22 cellular contexts compared by ENCODE assay signal in the genomic region with DNA sequence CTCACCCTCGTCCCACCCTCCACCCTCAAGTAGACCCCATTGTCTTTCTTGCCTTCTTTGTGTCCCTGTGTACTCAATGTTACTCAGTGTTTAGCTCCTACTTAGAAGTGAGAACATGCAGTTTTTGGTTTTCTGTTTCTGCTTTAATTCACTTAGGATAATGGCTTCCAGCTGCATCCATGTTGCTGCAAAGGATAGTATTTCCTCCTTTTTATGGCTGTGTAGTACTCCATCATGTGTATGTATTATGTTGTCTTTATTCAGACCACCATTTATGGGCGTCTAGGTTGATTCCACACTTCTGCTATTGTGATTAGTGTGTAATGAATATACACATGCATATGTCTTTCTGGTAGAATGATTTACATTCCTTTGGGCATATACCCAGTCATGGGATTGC.
DNase-seq lines count a peak whose midpoint lies in the region; ATAC-seq, FAIRE-seq and TF ChIP-seq lines count a peak whose summit lies in the region.
"Had no signal": no experiment of that assay in that cellular context is flagged by ENCODE, and none has a peak within 500 bp of the region (broad histone marks: within the 10 kb centered on the region; RNA-seq: fewer than 3 reads in every experiment).

No MANE protein-coding gene starts in this region.

- TF ChIP-seq POLR2A in K562 (conservative IDR thresholded peaks at IDR 0.05) (no peak), gastrocnemius medialis (IDR thresholded peaks at IDR 0.05) (no peak)

- no peak for FAIRE-seq in K562 (lab: Jason Lieb, UNC)
- FAIRE-seq: A204.1, G401.6, H1 had no signal

- DNase-seq in activated naive CD4-positive, alpha-beta T cell treated with anti-CD3 and anti-CD28 coated beads for 36 hours: no peak
- DNase-seq in K562 (ENCODE audit: extremely low read depth in 1 of 4, low spot score in 3 of 4) (no peak), gastrocnemius medialis (no peak), NCI-H1436 treated with DMSO at 0.1 percent for 48 hours (lab: John Stamatoyannopoulos, UW) (no peak)
- no peak for DNase-seq in effector CD8-positive, alpha-beta T cell (lab: John Stamatoyannopoulos, UW)
- DNase-seq in activated CD4-positive, alpha-beta T cell treated with anti-CD3 and anti-CD28 coated beads, Interleukin-2, amount 50 U/mL, for 1 hour: no peak
- DNase-seq: Caco-2; CD4-positive, CD25-positive, alpha-beta regulatory T cell; CD8-positive, alpha-beta T cell; DMS153; DND-41; GM23248; H7; HCEC 1CT had no signal

- H3K9me3 Mint-ChIP-seq in activated naive CD4-positive, alpha-beta T cell treated with anti-CD3 and anti-CD28 coated beads, Interleukin-2, amount 50 U/mL, for 24 hours: no peaks in the 10 kb centered on the region
- H3K9me3 Mint-ChIP-seq in activated naive CD4-positive, alpha-beta T cell treated with anti-CD3 and anti-CD28 coated beads for 36 hours: no peaks in the 10 kb centered on the region
- H3K9me3 Mint-ChIP-seq: CD8-positive, alpha-beta T cell had no signal

- H3K36me3 ChIP-seq in K562 (ENCODE audit: control insufficient read depth, insufficient read depth, low read length) (peaks cover 9% of the 10 kb centered on the region; the same call in 1 of the 3 replicates), gastrocnemius medialis (peaks cover 0 to 9% of the 10 kb centered on the region in 2 donors)

- H3K36me3 Mint-ChIP-seq in activated naive CD4-positive, alpha-beta T cell treated with anti-CD3 and anti-CD28 coated beads, Interleukin-2, amount 50 U/mL, for 24 hours: peaks cover 16% of the 10 kb centered on the region
- H3K36me3 Mint-ChIP-seq in activated naive CD4-positive, alpha-beta T cell treated with anti-CD3 and anti-CD28 coated beads for 36 hours (ENCODE audit: low read depth): peaks cover 17% of the 10 kb centered on the region

- H3K27ac ChIP-seq in K562 (ENCODE audit: extremely low read depth, low read depth, low read length) (no peak overlapping the region), gastrocnemius medialis (peak overlapping the region; percentile 68 to 77 (median 71))
- H3K27ac ChIP-seq: 22Rv1, BLaER1, C4-2B had no signal

- in situ Hi-C loops in K562 (cut with MboI): no loop called here
- in situ Hi-C loops in gastrocnemius medialis (cut with MboI; ENCODE audit: low sequenced_read_pairs in 4 of 4): no loop called here

- no peak for TF ChIP-seq CTCF in K562 (IDR thresholded peaks at IDR 0.05 in 2 of 3, conservative IDR thresholded peaks at IDR 0.05 in 1 of 3; ENCODE audit: insufficient read depth in 2 of 3, low read depth in 1 of 3, low read length in 3 of 3)
- TF ChIP-seq CTCF in gastrocnemius medialis (IDR thresholded peaks at IDR 0.05 in 4 of 5, conservative IDR thresholded peaks at IDR 0.05 in 1 of 5): no peak

- peak overlapping the region; percentile 52 for H3K27ac Mint-ChIP-seq in activated naive CD4-positive, alpha-beta T cell treated with anti-CD3 and anti-CD28 coated beads, Interleukin-2, amount 50 U/mL, for 24 hours
- no peak overlapping the region for H3K27ac Mint-ChIP-seq in activated naive CD4-positive, alpha-beta T cell treated with anti-CD3 and anti-CD28 coated beads for 36 hours
- H3K27ac Mint-ChIP-seq: B cell; CD4-positive, CD25-positive, alpha-beta regulatory T cell; CD8-positive, alpha-beta T cell had no signal

- CTCF ChIA-PET in activated naive CD4-positive, alpha-beta T cell treated with anti-CD3 and anti-CD28 coated beads for 36 hours (lab: Charles Lee): no interaction called here
- CTCF ChIA-PET in K562 (lab: Yijun Ruan, JAX; ENCODE audit: low intra/inter-chr PET ratio): no interaction called here

- TF ChIP-seq EP300 in K562 (IDR thresholded peaks at IDR 0.05; ENCODE audit: low read length): no peak

- H3K4me3 ChIP-seq in K562 (no peak overlapping the region), gastrocnemius medialis (no peak overlapping the region)
- H3K4me3 ChIP-seq: BLaER1, GM23248 had no signal

- BruUV-seq in K562 (replicated peaks; lab: Mats Ljungman, UMichigan): no TSS peak

- intact Hi-C loops in activated naive CD4-positive, alpha-beta T cell treated with anti-CD3 and anti-CD28 coated beads for 36 hours (cut with micrococcal nuclease): no loop called here
- intact Hi-C loops in K562 (cut with micrococcal nuclease): no loop called here
- intact Hi-C loops in gastrocnemius medialis (cut with DNase I; ENCODE audit: low total_unique reads): loop anchor here (5.0 kb wide), 1 partner anchor 74 kb away; the partner anchor contains the start of gene SIK2

- no peaks in the 10 kb centered on the region for H3K27me3 Mint-ChIP-seq in activated naive CD4-positive, alpha-beta T cell treated with anti-CD3 and anti-CD28 coated beads, Interleukin-2, amount 50 U/mL, for 24 hours
- H3K27me3 Mint-ChIP-seq in activated naive CD4-positive, alpha-beta T cell treated with anti-CD3 and anti-CD28 coated beads for 36 hours (ENCODE audit: low read depth): no peaks in the 10 kb centered on the region
- H3K27me3 Mint-ChIP-seq: B cell; CD4-positive, CD25-positive, alpha-beta regulatory T cell had no signal

- no peak overlapping the region for H3K9ac ChIP-seq in K562 (ENCODE audit: insufficient read depth in 1 of 2, low read depth in 2 of 2, low read length in 2 of 2)
- H3K9ac ChIP-seq: BLaER1, GM23248 had no signal

- 51% methylated on average over 2 of the region's 2 CpGs for WGBS in K562 (ENCODE audit: insufficient coverage, low coverage, missing lambda C conversion rate)

- no peak overlapping the region for H3K4me2 ChIP-seq in K562 (ENCODE audit: insufficient read depth, low read length)
- H3K4me2 ChIP-seq: BLaER1 had no signal

- POLR2A ChIA-PET in K562 (lab: Yijun Ruan, JAX): no interaction called here

- H3K4me1 Mint-ChIP-seq in activated naive CD4-positive, alpha-beta T cell treated with anti-CD3 and anti-CD28 coated beads, Interleukin-2, amount 50 U/mL, for 24 hours: no peaks in the 10 kb centered on the region
- H3K4me1 Mint-ChIP-seq in activated naive CD4-positive, alpha-beta T cell treated with anti-CD3 and anti-CD28 coated beads for 36 hours (ENCODE audit: low read depth): peaks cover 2% of the 10 kb centered on the region
- H3K4me1 Mint-ChIP-seq: B cell had no signal

- H3K9me1 ChIP-seq in K562 (ENCODE audit: control insufficient read depth, insufficient read depth, low read length): no peaks in the 10 kb centered on the region

- H3K27me3 ChIP-seq in K562 (ENCODE audit: control insufficient read depth in 2 of 2, insufficient read depth in 2 of 2, low read length in 2 of 2) (no peaks in the 10 kb centered on the region), gastrocnemius medialis (no peaks in the 10 kb centered on the region)
- H3K27me3 ChIP-seq: BLaER1 had no signal

- ATAC-seq in K562 (no peak), gastrocnemius medialis (no peak)
- ATAC-seq: CD8-positive, alpha-beta T cell had no signal

- TF ChIP-seq RAD21 in K562 (CRISPR knock-in tag; conservative IDR thresholded peaks at IDR 0.05 in 1 of 2, IDR thresholded peaks at IDR 0.05 in 1 of 2): no peak

- H3K4me3 Mint-ChIP-seq in activated naive CD4-positive, alpha-beta T cell treated with anti-CD3 and anti-CD28 coated beads, Interleukin-2, amount 50 U/mL, for 24 hours: no peak overlapping the region
- H3K4me3 Mint-ChIP-seq in activated naive CD4-positive, alpha-beta T cell treated with anti-CD3 and anti-CD28 coated beads for 36 hours: no peak overlapping the region
- H3K4me3 Mint-ChIP-seq: B cell; CD4-positive, CD25-positive, alpha-beta regulatory T cell; CD8-positive, alpha-beta T cell had no signal

- H3K4me1 ChIP-seq in K562 (replicated peaks in 1 of 2; ENCODE audit: control insufficient read depth in 2 of 2, insufficient read depth in 2 of 2, low read length in 2 of 2) (no peaks in the 10 kb centered on the region), gastrocnemius medialis (peaks cover 25 to 32% of the 10 kb centered on the region in 2 donors)
- H3K4me1 ChIP-seq: BLaER1 had no signal

- no peak overlapping the region for H2AFZ ChIP-seq in K562 (ENCODE audit: low read depth, low read length)
- H2AFZ ChIP-seq: GM23248 had no signal

- H3K79me2 ChIP-seq in K562 (ENCODE audit: control insufficient read depth, insufficient read depth, low read length): no peaks in the 10 kb centered on the region

- H3K9me3 ChIP-seq in K562 (replicated peaks; ENCODE audit: control insufficient read depth, insufficient read depth, low read depth, low read length): no peaks in the 10 kb centered on the region
- H3K9me3 ChIP-seq in gastrocnemius medialis: no peaks in the 10 kb centered on the region
- H3K9me3 ChIP-seq: Caco-2 had no signal

- H4K20me1 ChIP-seq in K562 (replicated peaks; ENCODE audit: control insufficient read depth, insufficient read depth, low read length): no peaks in the 10 kb centered on the region

TF ChIP-seq in K562, 482 proteins besides CTCF, POLR2A, EP300 and RAD21:
- no peak for TF ChIP-seq KLF6 (CRISPR knock-in tag; IDR thresholded peaks at IDR 0.05; ENCODE audit: borderline replicate concordance)
- peak; percentile 89 for TF ChIP-seq ZNF146 (CRISPR knock-in tag; IDR thresholded peaks at IDR 0.05; ENCODE audit: unreplicated experiment)
